Comparison of ENCODE assay signal across 9 cellular contexts in the genomic region with DNA sequence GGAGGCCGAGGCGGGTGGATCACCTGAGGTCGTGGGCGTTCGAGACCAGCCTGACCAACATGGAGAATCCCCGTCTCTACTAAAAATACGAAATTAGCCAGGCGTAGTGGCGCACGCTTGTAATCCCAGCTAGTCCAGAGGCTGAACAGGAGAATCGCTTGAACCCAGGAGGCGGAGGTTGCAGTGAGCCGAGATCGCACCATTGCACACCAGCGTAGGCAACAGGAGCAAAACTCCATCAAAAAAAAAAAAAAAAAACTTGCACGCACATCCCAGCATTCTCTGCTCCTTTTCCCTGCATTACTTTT. TPM values are rescaled to one million over a fixed set of nuclear protein-coding genes. Genes with fewer than 3 reads are reported as not detected.
DNase-seq lines count a peak whose midpoint lies in the region; ATAC-seq and TF ChIP-seq lines count a peak whose summit lies in the region.
"Had no signal": no experiment of that assay in that cellular context is flagged by ENCODE, and none has a peak within 500 bp of the region (broad histone marks: within the 10 kb centered on the region; RNA-seq: fewer than 3 reads in every experiment).

No MANE protein-coding gene starts in this region.

- ATAC-seq in activated naive CD8-positive, alpha-beta T cell treated with anti-CD3 and anti-CD28 coated beads, Interleukin-2, amount 10 ng/mL, durations not matched to agents 7 days and 5 days (ENCODE audit: low read depth): no peak
- ATAC-seq in HG03108 (IDR thresholded peaks at IDR 0.05; ENCODE audit: unreplicated experiment): no peak

- intact Hi-C loops in thyroid gland (cut with DNase I): loop anchor here (5.0 kb wide), 1 partner anchor 65 kb away; no protein-coding TSS in a partner anchor

- H3K9ac ChIP-seq in muscle layer of colon (ENCODE audit: low read length): peak overlapping the region; percentile 81

- POLR2A ChIA-PET in activated naive CD8-positive, alpha-beta T cell treated with anti-CD3 and anti-CD28 coated beads, Interleukin-2, amount 10 ng/mL, durations not matched to agents 7 days and 5 days (lab: Charles Lee): interaction anchor here (2.3 kb wide), 1 partner anchor 9 kb away, joined by 39 read pairs; a partner anchor contains a TSS

- H3K4me3 ChIP-seq in muscle layer of colon (ENCODE audit: low read depth in 1 of 2, low read length in 2 of 2): peak overlapping the region in 1 of 2 donors; percentile 57
- H3K4me3 ChIP-seq in thyroid gland (replicated peaks in 1 of 3): peak overlapping the region in 1 of 3 donors; percentile 93

- TF ChIP-seq CTCF in thyroid gland (IDR thresholded peaks at IDR 0.05): no peak

- H3K4me1 ChIP-seq in muscle layer of colon (ENCODE audit: insufficient read depth, low read length) (peaks cover 22% of the 10 kb centered on the region), thyroid gland (peaks cover 28 to 37% of the 10 kb centered on the region in 2 donors)

- H3K9me3 ChIP-seq in muscle layer of colon (ENCODE audit: low read length): no peaks in the 10 kb centered on the region
- H3K9me3 ChIP-seq in thyroid gland: no peaks in the 10 kb centered on the region

- no peaks in the 10 kb centered on the region for H3K27me3 Mint-ChIP-seq in activated T-cell treated with anti-CD3 and anti-CD28 coated beads, Interleukin-2, amount 50 U/mL, for 24 hours
- no peaks in the 10 kb centered on the region for H3K27me3 Mint-ChIP-seq in activated naive CD8-positive, alpha-beta T cell treated with anti-CD3 and anti-CD28 coated beads, Interleukin-2, amount 10 ng/mL, durations not matched to agents 7 days and 5 days

- no peaks in the 10 kb centered on the region for H3K27me3 ChIP-seq in muscle layer of colon (ENCODE audit: control insufficient read depth in 1 of 2, insufficient read depth in 2 of 2, low read length in 2 of 2)
- H3K27me3 ChIP-seq in thyroid gland: no peaks in the 10 kb centered on the region

- H3K27ac ChIP-seq in muscle layer of colon (ENCODE audit: low read depth, low read length): peak overlapping the region; percentile 92
- peak overlapping the region in 2 of 3 donors; percentile 98 to 100 for H3K27ac ChIP-seq in thyroid gland

- no peak overlapping the region for H3K4me3 Mint-ChIP-seq in activated T-cell treated with anti-CD3 and anti-CD28 coated beads, Interleukin-2, amount 50 U/mL, for 24 hours
- peak overlapping the region; percentile 71 for H3K4me3 Mint-ChIP-seq in activated naive CD8-positive, alpha-beta T cell treated with anti-CD3 and anti-CD28 coated beads, Interleukin-2, amount 10 ng/mL, durations not matched to agents 7 days and 5 days

- WGBS in thyroid gland, 2 donors: 96 to 97% methylated on average over 16 of the region's 16 CpGs

- H3K36me3 ChIP-seq in muscle layer of colon (ENCODE audit: insufficient read depth, low read length) (no peaks in the 10 kb centered on the region), thyroid gland (no peaks in the 10 kb centered on the region)

- no peaks in the 10 kb centered on the region for H3K9me3 Mint-ChIP-seq in activated T-cell treated with anti-CD3 and anti-CD28 coated beads, Interleukin-2, amount 50 U/mL, for 24 hours
- no peaks in the 10 kb centered on the region for H3K9me3 Mint-ChIP-seq in activated naive CD8-positive, alpha-beta T cell treated with anti-CD3 and anti-CD28 coated beads, Interleukin-2, amount 10 ng/mL, durations not matched to agents 7 days and 5 days

- no peak for TF ChIP-seq POLR2A in thyroid gland (IDR thresholded peaks at IDR 0.05)

- H3K27ac Mint-ChIP-seq in activated T-cell treated with anti-CD3 and anti-CD28 coated beads, Interleukin-2, amount 50 U/mL, for 24 hours: peak overlapping the region; percentile 84
- H3K27ac Mint-ChIP-seq in activated naive CD8-positive, alpha-beta T cell treated with anti-CD3 and anti-CD28 coated beads, Interleukin-2, amount 10 ng/mL, durations not matched to agents 7 days and 5 days: peak overlapping the region; percentile 74

- peaks cover 48% of the 10 kb centered on the region for H3K4me1 Mint-ChIP-seq in activated T-cell treated with anti-CD3 and anti-CD28 coated beads, Interleukin-2, amount 50 U/mL, for 24 hours (ENCODE audit: low read depth)
- H3K4me1 Mint-ChIP-seq in activated naive CD8-positive, alpha-beta T cell treated with anti-CD3 and anti-CD28 coated beads, Interleukin-2, amount 10 ng/mL, durations not matched to agents 7 days and 5 days: peaks cover 23% of the 10 kb centered on the region

- DNase-seq in activated T-cell treated with anti-CD3 and anti-CD28 coated beads, Interleukin-2, amount 50 U/mL, for 24 hours: no peak
- no peak for DNase-seq in activated T-cell treated with anti-CD3 and anti-CD28 coated beads, Interleukin-2, amount 50 U/mL, for 1 hour
- no peak for DNase-seq in activated naive CD8-positive, alpha-beta T cell treated with anti-CD3 and anti-CD28 coated beads, Interleukin-2, amount 10 ng/mL, durations not matched to agents 7 days and 5 days
- no peak for DNase-seq in thyroid gland
- no peak for DNase-seq in occipital lobe (lab: John Stamatoyannopoulos, UW)
- DNase-seq in effector CD8-positive, alpha-beta T cell (lab: John Stamatoyannopoulos, UW): no peak
- DNase-seq: SHP77 had no signal

- H3K36me3 Mint-ChIP-seq in activated T-cell treated with anti-CD3 and anti-CD28 coated beads, Interleukin-2, amount 50 U/mL, for 24 hours (ENCODE audit: low read depth): peaks cover 12% of the 10 kb centered on the region
- H3K36me3 Mint-ChIP-seq in activated naive CD8-positive, alpha-beta T cell treated with anti-CD3 and anti-CD28 coated beads, Interleukin-2, amount 10 ng/mL, durations not matched to agents 7 days and 5 days: peaks cover 2% of the 10 kb centered on the region

RNA-seq across cellular contexts. Expression of a gene that starts 0.9 kb away (rescaled TPM):
- total RNA-seq in activated naive CD8-positive, alpha-beta T cell treated with anti-CD3 and anti-CD28 coated beads, Interleukin-2, amount 10 ng/mL, durations not matched to agents 7 days and 5 days: 10 to 100 TPM; 36.7 to 38.1 TPM
- total RNA-seq in thyroid gland (100 to 1,000 TPM in 2 of 4 donors, 10 to 100 TPM in 2; 78.7 to 106 (median 98.4) TPM), occipital lobe (26.0 TPM)

RNA-seq across cellular contexts. Expression of a gene that starts 9.2 kb away (rescaled TPM):
- total RNA-seq in activated naive CD8-positive, alpha-beta T cell treated with anti-CD3 and anti-CD28 coated beads, Interleukin-2, amount 10 ng/mL, durations not matched to agents 7 days and 5 days: 10 to 100 TPM; 50.8 to 51.1 TPM
- total RNA-seq in thyroid gland: 100 to 1,000 TPM; 155 to 232 (median 209) TPM
- 207 TPM for total RNA-seq in occipital lobe

RNA-seq across cellular contexts. Expression of a gene that starts 57.9 kb away (rescaled TPM):
- total RNA-seq in activated naive CD8-positive, alpha-beta T cell treated with anti-CD3 and anti-CD28 coated beads, Interleukin-2, amount 10 ng/mL, durations not matched to agents 7 days and 5 days: 10 to 100 TPM; 15.8 to 17.3 TPM
- total RNA-seq in thyroid gland (10 to 100 TPM; 42.8 to 96.0 (median 74.6) TPM), occipital lobe (4.7 TPM)
